ENCODE assay signal across 16 cellular contexts in genomic region chr3:195821403-195822130, GRCh38. TPM values are rescaled to one million over a fixed set of nuclear protein-coding genes. Genes with fewer than 3 reads are reported as not detected.
"Had no signal": no experiment of that assay in that cellular context is flagged by ENCODE, and none has a peak within 500 bp of the region (broad histone marks: within the 10 kb centered on the region; RNA-seq: fewer than 3 reads in every experiment).

No MANE protein-coding gene starts in this region.

- H3K9me3 Mint-ChIP-seq: activated B cell treated with CpG ODN at 0.5 μM for 24 hours, nephron had no signal

- H3K4me3 Mint-ChIP-seq: activated B cell treated with CpG ODN at 0.5 μM for 24 hours, nephron, T-helper 17 cell had no signal

- ATAC-seq: gastroesophageal sphincter, left lobe of liver, T-helper 17 cell had no signal

- H3K27ac ChIP-seq: adrenal gland, epithelial cell of prostate, gastroesophageal sphincter, skin epidermis, tibial artery had no signal

- H3K36me3 ChIP-seq: adrenal gland, gastroesophageal sphincter, tibial artery had no signal

- H3K4me1 Mint-ChIP-seq: activated B cell treated with CpG ODN at 0.5 μM for 24 hours, nephron had no signal

- DNase-seq: activated B cell treated with CpG ODN at 0.5 μM for 24 hours; activated naive CD4-positive, alpha-beta T cell treated with anti-CD3 and anti-CD28 coated beads, Interleukin-2, amount 50 U/mL, for 16 hours; activated T-cell treated with anti-CD3 and anti-CD28 coated beads, Interleukin-2, amount 50 U/mL, for 1 hour; adrenal gland; central memory CD4-positive, alpha-beta T cell; cortex of kidney; effector memory CD4-positive, alpha-beta T cell; mesenchymal stem cell; T-helper 17 cell; tibial artery had no signal

- H3K27me3 ChIP-seq: adrenal gland had no signal

- H3K9me3 ChIP-seq: adrenal gland, gastroesophageal sphincter, tibial artery had no signal

- H3K27ac Mint-ChIP-seq: activated B cell treated with CpG ODN at 0.5 μM for 24 hours, nephron, T-helper 17 cell had no signal

- H3K4me3 ChIP-seq: adrenal gland, gastroesophageal sphincter, skin epidermis, tibial artery had no signal

- H3K4me1 ChIP-seq: adrenal gland had no signal

RNA-seq across cellular contexts. Expression of gene MUC4, which starts 9.8 kb away (rescaled TPM):
- total RNA-seq: osteocyte, T-helper 17 cell had no signal
